ENCODE assay signal across 14 cellular contexts in genomic region chr2:238777369-238778067, GRCh38.
DNase-seq lines count a peak whose midpoint lies in the region; ATAC-seq and TF ChIP-seq lines count a peak whose summit lies in the region.
"Had no signal": no experiment of that assay in that cellular context is flagged by ENCODE, and none has a peak within 500 bp of the region (broad histone marks: within the 10 kb centered on the region; RNA-seq: fewer than 3 reads in every experiment).

No MANE protein-coding gene starts in this region.

- peak; percentile 46 for DNase-seq in CD1c-positive myeloid dendritic cell (ENCODE audit: extremely low spot score)
- peak; percentile 80 for DNase-seq in Karpas-422
- no peak for DNase-seq in HCEC 1CT
- DNase-seq in D341Med (ENCODE audit: low spot score) = no peak
- DNase-seq: CD8-positive, alpha-beta T cell; KG1; NCI-H187; NK-92 treated with Interleukin-12 subunit alpha and Interleukin-12 subunit beta, amount 100 ng/mL, for 24 hours; PC-9 had no signal

- H3K79me2 ChIP-seq in Karpas-422 (ENCODE audit: low read length) (no peaks in the 10 kb centered on the region), OCI-LY3 (ENCODE audit: low read length) (no peaks in the 10 kb centered on the region)

- no peaks in the 10 kb centered on the region for H3K27me3 ChIP-seq in Karpas-422 (ENCODE audit: low read length)
- H3K27me3 ChIP-seq in OCI-LY3 (ENCODE audit: low read depth, low read length) = no peaks in the 10 kb centered on the region
- no peaks in the 10 kb centered on the region for H3K27me3 ChIP-seq in neutrophil

- H3K9me3 ChIP-seq in Karpas-422 (ENCODE audit: low read length) (no peaks in the 10 kb centered on the region; the same call in 1 of the 2 replicates), OCI-LY3 (ENCODE audit: insufficient read depth, low read length) (no peaks in the 10 kb centered on the region), neutrophil (peaks cover 36% of the 10 kb centered on the region)
- H3K9me3 ChIP-seq: HAP-1 had no signal

- H3K4me2 ChIP-seq in Karpas-422 (ENCODE audit: low read depth, low read length, poor library complexity, severe bottlenecking) (peak overlapping the region; percentile 29), OCI-LY3 (ENCODE audit: low read length) (no peak overlapping the region)
- H3K4me2 ChIP-seq: PC-9 had no signal

- ATAC-seq in HG02642 (IDR thresholded peaks at IDR 0.05; ENCODE audit: poor library complexity, unreplicated experiment) (no peak), HG03045 (IDR thresholded peaks at IDR 0.05; ENCODE audit: unreplicated experiment) (no peak)
- ATAC-seq: CD8-positive, alpha-beta T cell had no signal

- H3K4me1 ChIP-seq in Karpas-422 (ENCODE audit: low read length) = peaks cover 35% of the 10 kb centered on the region
- H3K4me1 ChIP-seq in OCI-LY3 (ENCODE audit: low read length) = no peaks in the 10 kb centered on the region
- H3K4me1 ChIP-seq in neutrophil (ENCODE audit: control insufficient read depth in 1 of 2, insufficient read depth in 1 of 2, low read depth in 1 of 2, low read length in 1 of 2) = no peaks in the 10 kb centered on the region
- H3K4me1 ChIP-seq: HAP-1 had no signal

- H3K9ac ChIP-seq in Karpas-422 (ENCODE audit: low read length) (peak overlapping the region; percentile 36), OCI-LY3 (ENCODE audit: low read length) (no peak overlapping the region)

- no peaks in the 10 kb centered on the region for H4K20me1 ChIP-seq in Karpas-422 (ENCODE audit: insufficient read depth, low read depth, low read length)
- no peaks in the 10 kb centered on the region for H4K20me1 ChIP-seq in OCI-LY3 (ENCODE audit: insufficient read depth, low read length)

- H2AFZ ChIP-seq in Karpas-422 (ENCODE audit: low read length) = no peak overlapping the region
- H2AFZ ChIP-seq in OCI-LY3 (ENCODE audit: low read depth, low read length) = no peak overlapping the region
- H2AFZ ChIP-seq: PC-9 had no signal

- H3K36me3 ChIP-seq in Karpas-422 (ENCODE audit: insufficient read depth, low read length) = no peaks in the 10 kb centered on the region
- H3K36me3 ChIP-seq in OCI-LY3 (replicated peaks; ENCODE audit: low read depth, low read length) = no peaks in the 10 kb centered on the region
- no peaks in the 10 kb centered on the region for H3K36me3 ChIP-seq in neutrophil
- H3K36me3 ChIP-seq: HAP-1 had no signal

- TF ChIP-seq CTCF in OCI-LY3 (IDR thresholded peaks at IDR 0.05; ENCODE audit: low read depth, low read length) = no peak
- no peak for TF ChIP-seq CTCF in neutrophil (IDR thresholded peaks at IDR 0.05)

- H3K4me3 ChIP-seq in Karpas-422 (ENCODE audit: low read length) (peak overlapping the region; percentile 30; the same call in 1 of the 2 replicates), OCI-LY3 (ENCODE audit: low read length) (no peak overlapping the region), neutrophil (ENCODE audit: low read depth in 1 of 2, low read length in 1 of 2) (no peak overlapping the region)
- H3K4me3 ChIP-seq: HAP-1, PC-9 had no signal

- H3K9me2 ChIP-seq in Karpas-422 (replicated peaks; ENCODE audit: insufficient read depth, low read length) = no peaks in the 10 kb centered on the region

- H3K27ac ChIP-seq in Karpas-422 (ENCODE audit: low read length) (peak overlapping the region; percentile 92), OCI-LY3 (ENCODE audit: low read length) (peak overlapping the region; percentile 78), neutrophil (peak overlapping the region; percentile 2)
- H3K27ac ChIP-seq: PC-9 had no signal

Comparison
In these comparisons a context has a peak if more than half of its experiments do, and no peak if none do; other contexts are left out.
1. DNase-seq: peak in CD1c-positive myeloid dendritic cell (single experiment) and Karpas-422 (single experiment); none in HCEC 1CT (single experiment) and D341Med (single experiment).
2. H3K27ac ChIP-seq: peak in every context shown above with its lines; median percentile 92 in Karpas-422; 78 in OCI-LY3; 2 in neutrophil.